19 cellular contexts compared by ENCODE assay signal in genomic region chr9:36897476-36897875, GRCh38.
A peak's percentile ranks its signal among the peaks of the same experiment; 100 is the strongest.
DNase-seq lines count a peak whose midpoint lies in the region; ATAC-seq and TF ChIP-seq lines count a peak whose summit lies in the region.
"Had no signal": no experiment of that assay in that cellular context is flagged by ENCODE, and none has a peak within 500 bp of the region (broad histone marks: within the 10 kb centered on the region; RNA-seq: fewer than 3 reads in every experiment).

No MANE protein-coding gene starts in this region.

- no peak overlapping the region for H3K4me2 ChIP-seq in GM23338
- H3K4me2 ChIP-seq: BLaER1 treated with 17β-estradiol and CSF1 and Interleukin-3, amounts not matched to agents 10 nM and 100 nM had no signal

- H3K79me2 ChIP-seq in GM23338 (replicated peaks; ENCODE audit: insufficient read depth) = no peaks in the 10 kb centered on the region

- TF ChIP-seq CTCF in GM23338 (conservative IDR thresholded peaks at IDR 0.05; ENCODE audit: low read depth in 2 of 2) = no peak
- no peak for TF ChIP-seq CTCF in WTC11 (IDR thresholded peaks at IDR 0.05)
- no peak for TF ChIP-seq CTCF in osteocyte (IDR thresholded peaks at IDR 0.05)
- TF ChIP-seq CTCF in tibial artery (IDR thresholded peaks at IDR 0.05) = no peak

- H3F3A ChIP-seq in GM23338 (replicated peaks; ENCODE audit: low read depth) = no peaks in the 10 kb centered on the region

- H3K4me1 ChIP-seq in GM23338 (ENCODE audit: insufficient read depth) (no peaks in the 10 kb centered on the region), tibial artery (no peaks in the 10 kb centered on the region)

- H3K4me3 ChIP-seq in GM23338 (no peak overlapping the region), tibial artery (no peak overlapping the region)
- H3K4me3 ChIP-seq: BLaER1 treated with 17β-estradiol and CSF1 and Interleukin-3, amounts not matched to agents 10 nM and 100 nM; SK-N-MC had no signal

- POLR2A ChIA-PET in WTC11 (lab: Charles Lee) = no interaction called here

- no peaks in the 10 kb centered on the region for H3K9me2 ChIP-seq in GM23338 (ENCODE audit: insufficient read depth)

- H4K20me1 ChIP-seq in GM23338 (replicated peaks; ENCODE audit: insufficient read depth) = no peaks in the 10 kb centered on the region

- no peak overlapping the region for H3K4me3 Mint-ChIP-seq in GM23338
- no peak overlapping the region for H3K4me3 Mint-ChIP-seq in WTC11
- no peak overlapping the region for H3K4me3 Mint-ChIP-seq in osteocyte (ENCODE audit: unreplicated experiment)
- H3K4me3 Mint-ChIP-seq: CD4-positive, alpha-beta T cell; HFFc6 had no signal

- DNase-seq in GM23338 (ENCODE audit: low spot score) (no peak), WTC11 (ENCODE audit: low spot score) (no peak), left kidney (ENCODE audit: low read depth, low spot score) (peak; percentile 33), osteocyte (ENCODE audit: extremely low spot score, unreplicated experiment) (peak; percentile 48), NCI-H1105 treated with DMSO at 0.1 percent for 48 hours (lab: John Stamatoyannopoulos, UW) (no peak), tibial artery (no peak)
- DNase-seq: HFFc6, NCI-H1048, NCI-H1417 treated with DMSO at 0.1 percent for 48 hours, NCI-H187 treated with DMSO at 0.1 percent for 48 hours, NCI-H446, NCI-H524 treated with DMSO at 0.1 percent for 48 hours, NCI-H774, SIG-M5, SW 1271 had no signal

- H3K9me3 ChIP-seq in tibial artery = no peaks in the 10 kb centered on the region
- H3K9me3 ChIP-seq: BLaER1 treated with 17β-estradiol and CSF1 and Interleukin-3, amounts not matched to agents 10 nM and 100 nM had no signal

- H3K9me3 Mint-ChIP-seq in GM23338 (no peaks in the 10 kb centered on the region; the same call in 2 of the 3 replicates), WTC11 (no peaks in the 10 kb centered on the region), osteocyte (ENCODE audit: unreplicated experiment) (no peaks in the 10 kb centered on the region)
- H3K9me3 Mint-ChIP-seq: CD4-positive, alpha-beta T cell; HFFc6 had no signal

- CTCF ChIA-PET in WTC11 (lab: Charles Lee) = interaction anchor here (0.7 to 1.5 kb wide), 8 partner anchors 8 to 99 kb away, joined by 3 to 5 read pairs (median 3); no protein-coding TSS in a partner anchor

- H3K27me3 ChIP-seq in GM23338 (ENCODE audit: insufficient read depth) (no peaks in the 10 kb centered on the region), tibial artery (peaks cover 0 to 35% of the 10 kb centered on the region in 2 donors)
- H3K27me3 ChIP-seq: BLaER1 treated with 17β-estradiol and CSF1 and Interleukin-3, amounts not matched to agents 10 nM and 100 nM had no signal

- H3K36me3 ChIP-seq in GM23338 (ENCODE audit: insufficient read depth) (no peaks in the 10 kb centered on the region), tibial artery (no peaks in the 10 kb centered on the region)

- intact Hi-C loops in tibial artery (cut with DNase I; ENCODE audit: low total_unique reads) = no loop called here

- H3K27ac ChIP-seq in GM23338 (ENCODE audit: low read depth) (no peak overlapping the region), tibial artery (no peak overlapping the region)
- H3K27ac ChIP-seq: BLaER1 treated with 17β-estradiol and CSF1 and Interleukin-3, amounts not matched to agents 10 nM and 100 nM; SK-N-MC had no signal

- H3K4me1 Mint-ChIP-seq in GM23338 = peaks cover 20% of the 10 kb centered on the region
- peaks cover 15% of the 10 kb centered on the region; the same call in 1 of the 2 replicates for H3K4me1 Mint-ChIP-seq in WTC11
- no peaks in the 10 kb centered on the region for H3K4me1 Mint-ChIP-seq in osteocyte (ENCODE audit: unreplicated experiment)

- H3K27me3 Mint-ChIP-seq in GM23338 (ENCODE audit: insufficient read depth, low read depth, poor library complexity) (peaks cover 3% of the 10 kb centered on the region), WTC11 (ENCODE audit: low read depth) (peaks cover 4% of the 10 kb centered on the region; the same call in 1 of the 2 replicates), osteocyte (ENCODE audit: unreplicated experiment) (peaks cover 53% of the 10 kb centered on the region)

- H3K36me3 Mint-ChIP-seq in GM23338 (ENCODE audit: low read depth) = no peaks in the 10 kb centered on the region; the same call in 2 of the 3 replicates
- H3K36me3 Mint-ChIP-seq in WTC11 = no peaks in the 10 kb centered on the region
- H3K36me3 Mint-ChIP-seq in osteocyte (ENCODE audit: unreplicated experiment) = no peaks in the 10 kb centered on the region

- ATAC-seq in GM23338 = peak; percentile 56
- no peak for ATAC-seq in WTC11
- no peak for ATAC-seq in HG02981 (IDR thresholded peaks at IDR 0.05; ENCODE audit: unreplicated experiment)

- H2AFZ ChIP-seq in GM23338 = peak overlapping the region; percentile 66; the same call in 1 of the 2 replicates

- H3K27ac Mint-ChIP-seq in GM23338 (no peak overlapping the region), WTC11 (no peak overlapping the region), osteocyte (ENCODE audit: unreplicated experiment) (no peak overlapping the region)
- H3K27ac Mint-ChIP-seq: CD4-positive, alpha-beta T cell; HFFc6 had no signal

TF ChIP-seq in GM23338, 12 proteins besides CTCF, POLR2A, EP300 and RAD21 (continues in another document):
- no peak for TF ChIP-seq JUNB (IDR thresholded peaks at IDR 0.05; ENCODE audit: unreplicated experiment)
- no peak for TF ChIP-seq CREB1 (CRISPR knock-in tag; IDR thresholded peaks at IDR 0.05; ENCODE audit: low read depth)

TF ChIP-seq in WTC11, 78 proteins besides CTCF, POLR2A, EP300 and RAD21:
- TF ChIP-seq ARID4B (CRISPR knock-in tag; IDR thresholded peaks at IDR 0.05; ENCODE audit: borderline replicate concordance) = no peak
- TF ChIP-seq PRDM15 (CRISPR knock-in tag; IDR thresholded peaks at IDR 0.05) = peak; percentile 92

Comparison
In these comparisons a context has a peak if more than half of its experiments do, and no peak if none do; other contexts are left out.
1. DNase-seq: peak in left kidney (single experiment) and osteocyte (single experiment); none in GM23338 (single experiment), WTC11 (single experiment), NCI-H1105 treated with DMSO at 0.1 percent for 48 hours (single experiment) and tibial artery (0 of 2).